Comparison of ENCODE assay signal across 1 cellular context in genomic region chr13:95301135-95301946, GRCh38.
TF ChIP-seq lines count a peak whose summit lies in the region.

TSS of gene ABCC4 (minus strand) at chr13:95301451. CDS start at chr13:95301314, 137 bp downstream.

TF ChIP-seq in K562, 482 proteins besides CTCF, POLR2A, EP300 and RAD21 (continued from another document):
- no peak for TF ChIP-seq ZBTB40 (IDR thresholded peaks at IDR 0.05)
- TF ChIP-seq ZBTB40 (CRISPR knock-in tag; IDR thresholded peaks at IDR 0.05), result no peak
- TF ChIP-seq ZNF217 (CRISPR knock-in tag; IDR thresholded peaks at IDR 0.05), result no peak
- 0 out of 4 replicates have a peak, but pooled peaks of 1 of the 2 experiments have one; percentile 63 for TF ChIP-seq MLX (CRISPR knock-in tag; conservative IDR thresholded peaks at IDR 0.05)
- no peak for TF ChIP-seq THRAP3 (IDR thresholded peaks at IDR 0.05; ENCODE audit: borderline replicate concordance)
- TF ChIP-seq KLF13 (tag; IDR thresholded peaks at IDR 0.05; ENCODE audit: borderline replicate concordance, low read depth), result peak; percentile 79; the same call in 1 of the 2 replicates
- peak; percentile 81; the same call in 1 of the 2 replicates for TF ChIP-seq CREB3L1 (IDR thresholded peaks at IDR 0.05; ENCODE audit: borderline replicate concordance, low read depth)
- peak; percentile 69 for TF ChIP-seq CREM (IDR thresholded peaks at IDR 0.05; ENCODE audit: low read depth)
- peak; percentile 34; the same call in 1 of the 2 replicates for TF ChIP-seq CREB1 (IDR thresholded peaks at IDR 0.05)
- TF ChIP-seq CREB1 (CRISPR knock-in tag; IDR thresholded peaks at IDR 0.05), result no peak; the same call in 1 of the 2 replicates
- peak; percentile 26; the same call in 1 of the 2 replicates for TF ChIP-seq MXI1 (IDR thresholded peaks at IDR 0.05; ENCODE audit: low read depth, low read length)
- TF ChIP-seq EGR1 (conservative IDR thresholded peaks at IDR 0.05), result peak; percentile 49
- TF ChIP-seq NRF1 (conservative IDR thresholded peaks at IDR 0.05 in 1 of 2, IDR thresholded peaks at IDR 0.05 in 1 of 2), result peak; percentile 81 to 85
- peak; percentile 80; the same call in 1 of the 2 replicates for TF ChIP-seq EP400 (IDR thresholded peaks at IDR 0.05)
- TF ChIP-seq YY1 (IDR thresholded peaks at IDR 0.05; ENCODE audit: borderline replicate concordance in 1 of 3, control insufficient read depth in 1 of 3, extremely low read depth in 1 of 3, insufficient read depth in 3 of 3, insufficient read length in 1 of 3, insufficient replicate concordance in 2 of 3, low read depth in 1 of 3, low read length in 2 of 3), result peak in 1 of 3 experiments; percentile 11
- TF ChIP-seq HMBOX1 (IDR thresholded peaks at IDR 0.05), result no peak
- TF ChIP-seq JUN (IDR thresholded peaks at IDR 0.05; ENCODE audit: borderline replicate concordance, low read depth, low read length), result peak; percentile 8; the same call in 1 of the 2 replicates
- no peak for TF ChIP-seq JUN (CRISPR knock-in tag; IDR thresholded peaks at IDR 0.05; ENCODE audit: borderline replicate concordance)
- no peak for TF ChIP-seq TEAD4 (IDR thresholded peaks at IDR 0.05; ENCODE audit: low read length)
- TF ChIP-seq TEAD4 (CRISPR knock-in tag; IDR thresholded peaks at IDR 0.05; ENCODE audit: borderline replicate concordance), result no peak
- no peak for TF ChIP-seq RFX5 (IDR thresholded peaks at IDR 0.05; ENCODE audit: low read depth, low read length)
- TF ChIP-seq POLR3G (IDR thresholded peaks at IDR 0.05; ENCODE audit: extremely low read depth, insufficient read length, insufficient replicate concordance), result no peak
- TF ChIP-seq POLR2B (IDR thresholded peaks at IDR 0.05; ENCODE audit: low read depth, partially characterized antibody), result peak; percentile 15
TF ChIP-seq in K562: peak in this region for 62.
